2 cellular contexts compared by ENCODE assay signal in the genomic region with DNA sequence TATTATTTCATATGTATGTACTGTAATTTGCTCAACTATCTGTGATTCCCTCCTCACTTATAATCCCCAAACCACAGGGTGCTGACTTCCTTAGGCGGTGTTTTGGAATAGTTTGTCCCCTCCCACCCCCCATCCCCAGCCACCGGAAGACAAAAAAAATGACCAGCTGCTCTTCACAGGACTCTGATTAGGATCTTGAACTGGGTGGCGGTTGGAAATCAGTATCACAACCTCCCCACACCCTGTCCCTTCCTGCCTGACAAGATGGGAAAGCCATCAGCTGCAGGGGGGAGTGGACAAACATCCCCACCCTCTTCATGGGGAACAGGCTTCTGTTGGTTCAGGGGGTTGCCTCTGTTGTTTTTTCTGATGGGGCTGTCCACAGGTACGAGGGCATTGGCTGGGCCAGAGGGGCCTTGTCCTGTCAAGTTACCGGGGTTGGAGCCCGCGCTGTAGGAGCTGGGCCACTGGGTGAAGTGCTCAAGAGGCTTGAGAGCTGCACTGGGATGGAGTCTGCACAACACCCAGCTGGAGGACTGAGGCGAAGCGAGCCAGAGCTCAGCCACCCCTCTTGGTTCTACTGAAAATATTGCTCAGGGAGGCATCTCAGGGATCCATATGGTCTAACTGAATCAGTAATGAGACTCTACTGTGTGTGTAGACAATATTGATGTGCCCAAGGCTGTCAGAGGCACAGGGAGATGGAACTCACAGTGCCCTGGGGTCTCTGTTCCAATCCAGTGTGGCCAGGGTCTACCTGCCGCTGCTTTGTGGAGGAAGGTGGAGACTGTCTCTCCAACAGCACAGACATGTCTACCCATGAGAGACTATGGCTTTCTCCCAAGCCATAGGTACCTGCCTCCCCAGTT.
TF ChIP-seq lines count a peak whose summit lies in the region.

No MANE protein-coding gene starts in this region.

TF ChIP-seq in K562, 482 proteins besides CTCF, POLR2A, EP300 and RAD21 (continues in another document):
- TF ChIP-seq BACH1 (tag; IDR thresholded peaks at IDR 0.05) (peak; percentile 58), ARID1B (IDR thresholded peaks at IDR 0.05) (peak; percentile 93), ZNF655 (CRISPR knock-in tag; IDR thresholded peaks at IDR 0.05) (no peak), KDM5B (IDR thresholded peaks at IDR 0.05; ENCODE audit: insufficient replicate concordance, low read depth, low read length) (no peak), ARHGAP35 (IDR thresholded peaks at IDR 0.05; ENCODE audit: partially characterized antibody) (no peak), ELF4 (CRISPR knock-in tag; IDR thresholded peaks at IDR 0.05) (peak; percentile 86; the same call in 1 of the 2 replicates), HNRNPK (IDR thresholded peaks at IDR 0.05; ENCODE audit: low read depth, low read length, poor library complexity, severe bottlenecking) (no peak), STAT5A (IDR thresholded peaks at IDR 0.05; ENCODE audit: borderline replicate concordance, low read length) (peak; percentile 61; the same call in 1 of the 2 replicates), ZBTB49 (CRISPR knock-in tag; IDR thresholded peaks at IDR 0.05; ENCODE audit: borderline replicate concordance) (no peak), ETV1 (tag; conservative IDR thresholded peaks at IDR 0.05; ENCODE audit: low read depth) (peak; percentile 97), SMAD2 (IDR thresholded peaks at IDR 0.05; ENCODE audit: low read depth, low read length) (no peak), HDAC2 (IDR thresholded peaks at IDR 0.05) (peak; percentile 94), FOXK1 (CRISPR knock-in tag; IDR thresholded peaks at IDR 0.05; ENCODE audit: borderline replicate concordance) (no peak), PYGO2 (tag; IDR thresholded peaks at IDR 0.05) (peak; percentile 61; the same call in 1 of the 2 replicates), ZNF583 (CRISPR knock-in tag; IDR thresholded peaks at IDR 0.05) (peak; percentile 92), HDAC6 (IDR thresholded peaks at IDR 0.05; ENCODE audit: low read depth, low read length) (no peak), NR1H2 (CRISPR knock-in tag; IDR thresholded peaks at IDR 0.05) (0 out of 2 replicates have a peak, but pooled peaks have one; percentile 61), RBM15 (IDR thresholded peaks at IDR 0.05; ENCODE audit: insufficient read depth, low read length) (no peak), HLTF (IDR thresholded peaks at IDR 0.05) (no peak), CREM (IDR thresholded peaks at IDR 0.05; ENCODE audit: low read depth) (peak; percentile 74), ZNF175 (CRISPR knock-in tag; IDR thresholded peaks at IDR 0.05; ENCODE audit: low read depth) (peak; percentile 97), ZBTB1 (CRISPR knock-in tag; IDR thresholded peaks at IDR 0.05; ENCODE audit: borderline replicate concordance, low read depth) (no peak), DLX4 (CRISPR knock-in tag; IDR thresholded peaks at IDR 0.05) (no peak), ZNF408 (CRISPR knock-in tag; IDR thresholded peaks at IDR 0.05; ENCODE audit: low read depth) (no peak), ZNF79 (CRISPR knock-in tag; IDR thresholded peaks at IDR 0.05; ENCODE audit: low read depth) (peak; percentile 58; the same call in 1 of the 2 replicates), NKRF (IDR thresholded peaks at IDR 0.05; ENCODE audit: borderline replicate concordance) (no peak)

TF ChIP-seq in GM12891, 5 proteins besides CTCF, POLR2A, EP300 and RAD21:
- TF ChIP-seq TAF1 (IDR thresholded peaks at IDR 0.05; ENCODE audit: low read depth, low read length) (no peak), PAX5 (IDR thresholded peaks at IDR 0.05; ENCODE audit: insufficient read depth, low read length, severe bottlenecking) (no peak), POU2F2 (IDR thresholded peaks at IDR 0.05; ENCODE audit: low read depth, low read length) (no peak), SPI1 (IDR thresholded peaks at IDR 0.05; ENCODE audit: low read depth, low read length) (no peak), POLR2AphosphoS5 (IDR thresholded peaks at IDR 0.05; ENCODE audit: low read depth, low read length) (no peak)
